14 cellular contexts compared by ENCODE assay signal in the genomic region with DNA sequence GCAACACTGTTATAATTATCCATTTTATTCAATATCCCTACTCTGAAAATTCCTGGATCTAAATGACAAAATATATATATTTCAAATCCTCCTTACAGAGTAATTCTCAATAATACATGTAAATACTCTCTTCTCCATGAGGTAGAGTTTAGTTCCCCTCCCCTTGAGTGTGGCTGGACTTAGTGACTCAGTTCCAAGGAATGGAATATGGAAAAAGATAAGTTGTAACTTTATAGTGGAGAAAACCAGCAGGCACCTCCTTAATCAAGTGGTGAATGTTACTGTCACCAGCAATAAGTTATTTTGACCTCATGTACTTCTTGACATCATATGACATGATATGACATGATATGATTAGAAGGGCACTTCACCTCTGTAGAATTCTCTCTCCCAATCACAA.
DNase-seq lines count a peak whose midpoint lies in the region; TF ChIP-seq lines count a peak whose summit lies in the region.
"Had no signal": no experiment of that assay in that cellular context is flagged by ENCODE, and none has a peak within 500 bp of the region (broad histone marks: within the 10 kb centered on the region; RNA-seq: fewer than 3 reads in every experiment).

No MANE protein-coding gene starts in this region.

- intact Hi-C loops in esophagus squamous epithelium (cut with DNase I) = no loop called here

- H3K4me1 ChIP-seq in esophagus squamous epithelium = no peaks in the 10 kb centered on the region

- DNase-seq in EH (ENCODE audit: low read depth) (peak; percentile 2), LHCN-M2 (ENCODE audit: low read depth) (peak; percentile 0), astrocyte of the spinal cord (ENCODE audit: low read depth, low spot score) (peak; percentile 27), kidney tubule cell (ENCODE audit: low spot score) (peak; percentile 12), T1000 (lab: John Stamatoyannopoulos, UW) (no peak), NOMO-1 treated with DMSO at 0.1 percent for 48 hours (lab: John Stamatoyannopoulos, UW; ENCODE audit: unreplicated experiment) (no peak), caudate nucleus (lab: John Stamatoyannopoulos, UW) (no peak), esophagus squamous epithelium (lab: John Stamatoyannopoulos, UW) (no peak)
- DNase-seq: C1 segment of cervical spinal cord; Calu3; CD4-positive, alpha-beta T cell; DMS 273 treated with DMSO at 0.1 percent for 48 hours; HCEC 1CT; HFFc6 had no signal

- no peak overlapping the region for H3K27ac ChIP-seq in caudate nucleus (ENCODE audit: low read depth, low read length)
- H3K27ac ChIP-seq in esophagus squamous epithelium = no peak overlapping the region

- TF ChIP-seq CTCF in astrocyte of the spinal cord (IDR thresholded peaks at IDR 0.05; ENCODE audit: low read depth, low read length) = no peak
- no peak for TF ChIP-seq CTCF in esophagus squamous epithelium (IDR thresholded peaks at IDR 0.05)

- H3K9me3 ChIP-seq in esophagus squamous epithelium = peaks cover 0 to 5% (median 0%) of the 10 kb centered on the region in 3 donors

- TF ChIP-seq POLR2A in esophagus squamous epithelium (IDR thresholded peaks at IDR 0.05) = no peak

- H3K36me3 ChIP-seq in esophagus squamous epithelium = no peaks in the 10 kb centered on the region

- H3K4me3 ChIP-seq in astrocyte of the spinal cord (ENCODE audit: low read depth, low read length) = no peak overlapping the region
- no peak overlapping the region for H3K4me3 ChIP-seq in esophagus squamous epithelium

- in situ Hi-C loops in astrocyte of the spinal cord (cut with HindIII; ENCODE audit: low sequenced_read_pairs) = no loop called here

- H3K27me3 ChIP-seq in esophagus squamous epithelium = no peaks in the 10 kb centered on the region

Comparison
In these comparisons a context has a peak if more than half of its experiments do, and no peak if none do; other contexts are left out.
1. DNase-seq: peak in EH (single experiment), LHCN-M2 (single experiment), astrocyte of the spinal cord (single experiment) and kidney tubule cell (single experiment); none in T1000 (single experiment), NOMO-1 treated with DMSO at 0.1 percent for 48 hours (single experiment), caudate nucleus (0 of 61) and esophagus squamous epithelium (single experiment).